ENCODE assay signal across 1 cellular context in the genomic region with DNA sequence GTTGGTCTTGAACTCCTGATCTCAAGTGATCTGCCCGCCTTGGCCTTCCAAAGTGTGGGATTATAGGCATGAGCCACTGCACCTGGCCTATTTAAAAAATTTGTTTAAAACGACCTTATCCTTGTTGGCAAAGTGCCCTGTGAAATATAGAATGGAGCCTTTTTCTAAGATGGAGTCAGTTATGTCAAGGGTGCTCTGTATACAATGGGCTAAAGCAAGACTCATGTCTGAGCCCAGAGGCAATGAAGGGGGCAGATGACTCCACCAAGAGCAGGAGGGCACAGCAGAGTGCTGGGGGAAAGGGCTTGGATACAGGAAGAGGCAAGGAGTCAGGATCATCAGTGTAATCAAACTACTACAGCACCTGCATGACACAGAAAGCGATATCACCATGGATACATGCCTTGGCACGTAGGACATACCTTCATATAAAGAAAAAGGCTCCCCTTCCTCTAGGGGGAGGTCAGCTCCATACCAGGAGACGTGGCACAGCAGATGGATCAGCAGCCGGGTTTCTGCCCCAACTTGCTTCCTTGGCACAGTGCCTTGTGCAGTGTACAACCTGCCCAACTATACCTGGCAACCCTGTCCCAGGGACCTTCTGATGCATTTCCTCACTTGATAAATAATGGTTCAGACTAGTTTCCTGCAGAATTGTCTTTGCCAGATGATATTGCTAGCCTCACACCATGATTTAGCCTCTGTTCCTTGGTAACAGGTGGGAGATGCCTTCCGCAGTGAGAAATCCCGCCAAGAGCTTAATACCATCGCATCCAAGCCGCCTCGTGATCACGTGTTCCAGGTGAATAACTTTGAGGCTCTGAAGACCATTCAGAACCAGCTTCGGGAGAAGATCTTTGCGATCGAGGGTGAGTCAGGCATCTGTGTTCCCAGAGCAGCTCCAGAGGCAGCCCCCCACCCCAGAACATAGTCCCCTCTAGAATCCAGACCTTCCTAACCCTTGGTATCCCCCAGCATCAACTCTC.
TF ChIP-seq lines count a peak whose summit lies in the region.

No MANE protein-coding gene starts in this region.

TF ChIP-seq in H1, 55 proteins besides CTCF, POLR2A, EP300 and RAD21:
- TF ChIP-seq PHF8 (conservative IDR thresholded peaks at IDR 0.05; ENCODE audit: low read depth, low read length) (no peak), KDM4A (IDR thresholded peaks at IDR 0.05; ENCODE audit: low read depth, low read length, severe bottlenecking) (no peak), NRF1 (IDR thresholded peaks at IDR 0.05; ENCODE audit: low read depth, low read length) (no peak), JUN (IDR thresholded peaks at IDR 0.05; ENCODE audit: low read depth, low read length) (no peak), BACH1 (IDR thresholded peaks at IDR 0.05; ENCODE audit: low read length) (no peak), JUND (IDR thresholded peaks at IDR 0.05; ENCODE audit: low read length) (no peak), KDM1A (IDR thresholded peaks at IDR 0.05; ENCODE audit: borderline replicate concordance, low read length) (no peak), NANOG (IDR thresholded peaks at IDR 0.05; ENCODE audit: insufficient read depth, low read depth, low read length, poor library complexity, severe bottlenecking) (no peak), CREB1 (IDR thresholded peaks at IDR 0.05) (no peak), SRF (IDR thresholded peaks at IDR 0.05; ENCODE audit: low read depth, low read length) (no peak), ASH2L (IDR thresholded peaks at IDR 0.05; ENCODE audit: low read length) (no peak), TAF7 (optimal IDR thresholded peaks at IDR 0.05; ENCODE audit: borderline replicate concordance, low read depth, low read length) (no peak), EZH2 (IDR thresholded peaks at IDR 0.05; ENCODE audit: low read depth, low read length, severe bottlenecking) (no peak), RBBP5 (IDR thresholded peaks at IDR 0.05; ENCODE audit: borderline replicate concordance, low read depth, low read length) (no peak), BCL11A (IDR thresholded peaks at IDR 0.05; ENCODE audit: low read depth in 2 of 2, low read length in 2 of 2) (no peak), EGR1 (IDR thresholded peaks at IDR 0.05; ENCODE audit: borderline replicate concordance, low read depth, low read length) (no peak), BRCA1 (IDR thresholded peaks at IDR 0.05; ENCODE audit: low read depth, low read length) (no peak), CEBPB (IDR thresholded peaks at IDR 0.05; ENCODE audit: low read depth, low read length) (no peak)
- TF ChIP-seq, protein P1, sequence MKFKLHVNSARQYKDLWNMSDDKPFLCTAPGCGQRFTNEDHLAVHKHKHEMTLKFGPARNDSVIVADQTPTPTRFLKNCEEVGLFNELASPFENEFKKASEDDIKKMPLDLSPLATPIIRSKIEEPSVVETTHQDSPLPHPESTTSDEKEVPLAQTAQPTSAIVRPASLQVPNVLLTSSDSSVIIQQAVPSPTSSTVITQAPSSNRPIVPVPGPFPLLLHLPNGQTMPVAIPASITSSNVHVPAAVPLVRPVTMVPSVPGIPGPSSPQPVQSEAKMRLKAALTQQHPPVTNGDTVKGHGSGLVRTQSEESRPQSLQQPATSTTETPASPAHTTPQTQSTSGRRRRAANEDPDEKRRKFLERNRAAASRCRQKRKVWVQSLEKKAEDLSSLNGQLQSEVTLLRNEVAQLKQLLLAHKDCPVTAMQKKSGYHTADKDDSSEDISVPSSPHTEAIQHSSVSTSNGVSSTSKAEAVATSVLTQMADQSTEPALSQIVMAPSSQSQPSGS (IDR thresholded peaks at IDR 0.05; ENCODE audit: low read length): no peak
- TF ChIP-seq, protein P2, sequence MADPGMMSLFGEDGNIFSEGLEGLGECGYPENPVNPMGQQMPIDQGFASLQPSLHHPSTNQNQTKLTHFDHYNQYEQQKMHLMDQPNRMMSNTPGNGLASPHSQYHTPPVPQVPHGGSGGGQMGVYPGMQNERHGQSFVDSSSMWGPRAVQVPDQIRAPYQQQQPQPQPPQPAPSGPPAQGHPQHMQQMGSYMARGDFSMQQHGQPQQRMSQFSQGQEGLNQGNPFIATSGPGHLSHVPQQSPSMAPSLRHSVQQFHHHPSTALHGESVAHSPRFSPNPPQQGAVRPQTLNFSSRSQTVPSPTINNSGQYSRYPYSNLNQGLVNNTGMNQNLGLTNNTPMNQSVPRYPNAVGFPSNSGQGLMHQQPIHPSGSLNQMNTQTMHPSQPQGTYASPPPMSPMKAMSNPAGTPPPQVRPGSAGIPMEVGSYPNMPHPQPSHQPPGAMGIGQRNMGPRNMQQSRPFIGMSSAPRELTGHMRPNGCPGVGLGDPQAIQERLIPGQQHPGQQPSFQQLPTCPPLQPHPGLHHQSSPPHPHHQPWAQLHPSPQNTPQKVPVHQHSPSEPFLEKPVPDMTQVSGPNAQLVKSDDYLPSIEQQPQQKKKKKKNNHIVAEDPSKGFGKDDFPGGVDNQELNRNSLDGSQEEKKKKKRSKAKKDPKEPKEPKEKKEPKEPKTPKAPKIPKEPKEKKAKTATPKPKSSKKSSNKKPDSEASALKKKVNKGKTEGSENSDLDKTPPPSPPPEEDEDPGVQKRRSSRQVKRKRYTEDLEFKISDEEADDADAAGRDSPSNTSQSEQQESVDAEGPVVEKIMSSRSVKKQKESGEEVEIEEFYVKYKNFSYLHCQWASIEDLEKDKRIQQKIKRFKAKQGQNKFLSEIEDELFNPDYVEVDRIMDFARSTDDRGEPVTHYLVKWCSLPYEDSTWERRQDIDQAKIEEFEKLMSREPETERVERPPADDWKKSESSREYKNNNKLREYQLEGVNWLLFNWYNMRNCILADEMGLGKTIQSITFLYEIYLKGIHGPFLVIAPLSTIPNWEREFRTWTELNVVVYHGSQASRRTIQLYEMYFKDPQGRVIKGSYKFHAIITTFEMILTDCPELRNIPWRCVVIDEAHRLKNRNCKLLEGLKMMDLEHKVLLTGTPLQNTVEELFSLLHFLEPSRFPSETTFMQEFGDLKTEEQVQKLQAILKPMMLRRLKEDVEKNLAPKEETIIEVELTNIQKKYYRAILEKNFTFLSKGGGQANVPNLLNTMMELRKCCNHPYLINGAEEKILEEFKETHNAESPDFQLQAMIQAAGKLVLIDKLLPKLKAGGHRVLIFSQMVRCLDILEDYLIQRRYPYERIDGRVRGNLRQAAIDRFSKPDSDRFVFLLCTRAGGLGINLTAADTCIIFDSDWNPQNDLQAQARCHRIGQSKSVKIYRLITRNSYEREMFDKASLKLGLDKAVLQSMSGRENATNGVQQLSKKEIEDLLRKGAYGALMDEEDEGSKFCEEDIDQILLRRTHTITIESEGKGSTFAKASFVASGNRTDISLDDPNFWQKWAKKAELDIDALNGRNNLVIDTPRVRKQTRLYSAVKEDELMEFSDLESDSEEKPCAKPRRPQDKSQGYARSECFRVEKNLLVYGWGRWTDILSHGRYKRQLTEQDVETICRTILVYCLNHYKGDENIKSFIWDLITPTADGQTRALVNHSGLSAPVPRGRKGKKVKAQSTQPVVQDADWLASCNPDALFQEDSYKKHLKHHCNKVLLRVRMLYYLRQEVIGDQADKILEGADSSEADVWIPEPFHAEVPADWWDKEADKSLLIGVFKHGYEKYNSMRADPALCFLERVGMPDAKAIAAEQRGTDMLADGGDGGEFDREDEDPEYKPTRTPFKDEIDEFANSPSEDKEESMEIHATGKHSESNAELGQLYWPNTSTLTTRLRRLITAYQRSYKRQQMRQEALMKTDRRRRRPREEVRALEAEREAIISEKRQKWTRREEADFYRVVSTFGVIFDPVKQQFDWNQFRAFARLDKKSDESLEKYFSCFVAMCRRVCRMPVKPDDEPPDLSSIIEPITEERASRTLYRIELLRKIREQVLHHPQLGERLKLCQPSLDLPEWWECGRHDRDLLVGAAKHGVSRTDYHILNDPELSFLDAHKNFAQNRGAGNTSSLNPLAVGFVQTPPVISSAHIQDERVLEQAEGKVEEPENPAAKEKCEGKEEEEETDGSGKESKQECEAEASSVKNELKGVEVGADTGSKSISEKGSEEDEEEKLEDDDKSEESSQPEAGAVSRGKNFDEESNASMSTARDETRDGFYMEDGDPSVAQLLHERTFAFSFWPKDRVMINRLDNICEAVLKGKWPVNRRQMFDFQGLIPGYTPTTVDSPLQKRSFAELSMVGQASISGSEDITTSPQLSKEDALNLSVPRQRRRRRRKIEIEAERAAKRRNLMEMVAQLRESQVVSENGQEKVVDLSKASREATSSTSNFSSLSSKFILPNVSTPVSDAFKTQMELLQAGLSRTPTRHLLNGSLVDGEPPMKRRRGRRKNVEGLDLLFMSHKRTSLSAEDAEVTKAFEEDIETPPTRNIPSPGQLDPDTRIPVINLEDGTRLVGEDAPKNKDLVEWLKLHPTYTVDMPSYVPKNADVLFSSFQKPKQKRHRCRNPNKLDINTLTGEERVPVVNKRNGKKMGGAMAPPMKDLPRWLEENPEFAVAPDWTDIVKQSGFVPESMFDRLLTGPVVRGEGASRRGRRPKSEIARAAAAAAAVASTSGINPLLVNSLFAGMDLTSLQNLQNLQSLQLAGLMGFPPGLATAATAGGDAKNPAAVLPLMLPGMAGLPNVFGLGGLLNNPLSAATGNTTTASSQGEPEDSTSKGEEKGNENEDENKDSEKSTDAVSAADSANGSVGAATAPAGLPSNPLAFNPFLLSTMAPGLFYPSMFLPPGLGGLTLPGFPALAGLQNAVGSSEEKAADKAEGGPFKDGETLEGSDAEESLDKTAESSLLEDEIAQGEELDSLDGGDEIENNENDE (IDR thresholded peaks at IDR 0.05; ENCODE audit: insufficient replicate concordance, low read length): no peak
TF ChIP-seq in H1: peak in this region for 0.
